24 cellular contexts compared by ENCODE assay signal in genomic region chr2:178365116-178365515, GRCh38.
DNase-seq lines count a peak whose midpoint lies in the region; ATAC-seq, FAIRE-seq and TF ChIP-seq lines count a peak whose summit lies in the region.
"Had no signal": no experiment of that assay in that cellular context is flagged by ENCODE, and none has a peak within 500 bp of the region (broad histone marks: within the 10 kb centered on the region; RNA-seq: fewer than 3 reads in every experiment).

No MANE protein-coding gene starts in this region.

- WGBS in HepG2 (ENCODE audit: low lambda C conversion rate), result 50% methylated on average over 2 of the region's 2 CpGs
- 78% methylated on average over 2 of the region's 2 CpGs for WGBS in right lobe of liver (ENCODE audit: insufficient coverage, low coverage, low lambda C conversion rate, missing lambda C conversion rate)
- no CpG with 5 or more reads among the region's 2 CpGs for WGBS in IMR-90 (ENCODE audit: extremely low coverage in 2 of 2, insufficient read length in 1 of 2), 2 experiments

- H2AFZ ChIP-seq in HepG2 (ENCODE audit: low read length) (no peak overlapping the region), IMR-90 (replicated peaks; ENCODE audit: low read length, poor library complexity) (no peak overlapping the region)

- no peak overlapping the region for H3K4me2 ChIP-seq in HepG2 (ENCODE audit: low read depth, low read length)
- no peak overlapping the region for H3K4me2 ChIP-seq in IMR-90 (ENCODE audit: low read depth, low read length)
- H3K4me2 ChIP-seq: BLaER1 had no signal

- no peak for DNase-seq in HepG2 (ENCODE audit: low spot score)
- no peak for DNase-seq in right lobe of liver
- no peak for DNase-seq in IMR-90
- no peak for DNase-seq in C1 segment of cervical spinal cord (lab: John Stamatoyannopoulos, UW)
- DNase-seq: ACHN; BE2C; Caco-2; Calu3; CD4-positive, alpha-beta T cell; CD8-positive, alpha-beta T cell; DMS 273 treated with DMSO at 0.1 percent for 48 hours; DMS153; DMS53; DMS79; DND-41; EL; GDM1 had no signal

- H3K4ac ChIP-seq in IMR-90 (ENCODE audit: low read depth, low read length), result no peak overlapping the region

- H3K9ac ChIP-seq in HepG2 (ENCODE audit: insufficient read depth, low read depth, low read length) (no peak overlapping the region), IMR-90 (ENCODE audit: low read depth, low read length) (no peak overlapping the region)
- H3K9ac ChIP-seq: BLaER1 had no signal

- H3K27ac ChIP-seq in HepG2 (ENCODE audit: extremely low read length, insufficient read depth, low read length) (no peak overlapping the region), right lobe of liver (no peak overlapping the region), IMR-90 (ENCODE audit: insufficient read depth, low read length) (no peak overlapping the region)
- H3K27ac ChIP-seq: 22Rv1, BLaER1, C4-2B had no signal

- no peak for TF ChIP-seq POLR2A in HepG2 (IDR thresholded peaks at IDR 0.05; ENCODE audit: insufficient read depth in 1 of 2, low read depth in 2 of 2, low read length in 2 of 2)
- no peak for TF ChIP-seq POLR2A in right lobe of liver (IDR thresholded peaks at IDR 0.05)
- no peak for TF ChIP-seq POLR2A in IMR-90 (IDR thresholded peaks at IDR 0.05; ENCODE audit: low read depth, low read length)

- no peak overlapping the region for H2BK5ac ChIP-seq in IMR-90 (ENCODE audit: low read depth, low read length, poor library complexity, severe bottlenecking)

- no peak overlapping the region for H4K8ac ChIP-seq in IMR-90 (ENCODE audit: low read depth in 2 of 2, low read length in 2 of 2)

- H3K27me3 ChIP-seq in HepG2 (ENCODE audit: control insufficient read depth in 1 of 2, insufficient read depth in 2 of 2, low read length in 2 of 2) (no peaks in the 10 kb centered on the region), right lobe of liver (no peaks in the 10 kb centered on the region), IMR-90 (ENCODE audit: control insufficient read depth, insufficient read depth, low read length) (no peaks in the 10 kb centered on the region)
- H3K27me3 ChIP-seq: BE2C, BLaER1 had no signal

- no peak for TF ChIP-seq CTCF in HepG2 (CRISPR knock-in tag; IDR thresholded peaks at IDR 0.05)
- TF ChIP-seq CTCF in right lobe of liver (IDR thresholded peaks at IDR 0.05), result no peak
- no peak for TF ChIP-seq CTCF in IMR-90 (conservative IDR thresholded peaks at IDR 0.05; ENCODE audit: low read depth, low read length)

- dilution Hi-C loops in IMR-90 (cut with HindIII; ENCODE audit: low sequenced_read_pairs, unreplicated experiment), result no loop called here

- H2AK9ac ChIP-seq in IMR-90 (replicated peaks; ENCODE audit: low read depth, low read length, poor library complexity), result no peak overlapping the region

- H2BK15ac ChIP-seq in IMR-90 (ENCODE audit: low read depth, low read length), result no peak overlapping the region

- CTCF ChIA-PET in HepG2 (lab: Yijun Ruan, JAX; ENCODE audit: low intra/inter-chr PET ratio, low total read pairs) (no interaction called here), IMR-90 (lab: Yijun Ruan, JAX) (no interaction called here)

- H4K20me1 ChIP-seq in HepG2 (ENCODE audit: insufficient read depth, low read length) (no peaks in the 10 kb centered on the region), IMR-90 (ENCODE audit: insufficient read depth, low read length) (no peaks in the 10 kb centered on the region)
- H4K20me1 ChIP-seq: BLaER1 had no signal

- ATAC-seq in HepG2, result no peak
- ATAC-seq in right lobe of liver, result no peak
- ATAC-seq in IMR-90 (ENCODE audit: low read depth), result no peak
- no peak for ATAC-seq in GM21723 (IDR thresholded peaks at IDR 0.05; ENCODE audit: unreplicated experiment)
- ATAC-seq: CD8-positive, alpha-beta T cell; GM12878 had no signal

- H3K9me1 ChIP-seq in IMR-90 (ENCODE audit: insufficient read depth, low read length), result no peaks in the 10 kb centered on the region

- H2BK20ac ChIP-seq in IMR-90 (ENCODE audit: low read depth, low read length), result no peak overlapping the region

- H3K4me3 ChIP-seq in HepG2 (replicated peaks in 1 of 3; ENCODE audit: insufficient read depth in 1 of 3, low read depth in 2 of 3, low read length in 3 of 3) (no peak overlapping the region), right lobe of liver (no peak overlapping the region), IMR-90 (ENCODE audit: insufficient read depth, low read depth, low read length) (no peak overlapping the region)
- H3K4me3 ChIP-seq: BLaER1, GM12878 had no signal

- no peak overlapping the region for H4K5ac ChIP-seq in IMR-90 (ENCODE audit: low read depth, low read length)

- H3K36me3 ChIP-seq in HepG2 (replicated peaks in 1 of 2; ENCODE audit: control insufficient read depth in 1 of 2, insufficient read depth in 2 of 2, low read length in 2 of 2), result no peaks in the 10 kb centered on the region
- H3K36me3 ChIP-seq in right lobe of liver, result no peaks in the 10 kb centered on the region
- no peaks in the 10 kb centered on the region for H3K36me3 ChIP-seq in IMR-90 (ENCODE audit: control insufficient read depth, insufficient read depth, low read length)
- H3K36me3 ChIP-seq: BE2C, BLaER1 had no signal

- no peak overlapping the region for H3K23ac ChIP-seq in IMR-90 (ENCODE audit: low read depth, low read length)

- H3K79me1 ChIP-seq in IMR-90 (ENCODE audit: low read depth in 1 of 2, low read length in 2 of 2), result no peaks in the 10 kb centered on the region

- H2AK5ac ChIP-seq in IMR-90 (ENCODE audit: low read depth, low read length), result no peak overlapping the region

- in situ Hi-C loops in HepG2 (cut with HindIII; ENCODE audit: extremely low pct_ligation_motif_present, low pct_unique_long_range_greater_than_20kb) (no loop called here), IMR-90 (cut with MboI; ENCODE audit: low sequenced_read_pairs) (no loop called here)

- no peaks in the 10 kb centered on the region for H3K9me3 ChIP-seq in HepG2 (ENCODE audit: low read length)
- no peaks in the 10 kb centered on the region for H3K9me3 ChIP-seq in right lobe of liver
- H3K9me3 ChIP-seq in IMR-90 (ENCODE audit: control insufficient read depth, insufficient read depth, low read length), result no peaks in the 10 kb centered on the region
- H3K9me3 ChIP-seq: BE2C, BLaER1, Caco-2 had no signal

- TF ChIP-seq EP300 in HepG2 (IDR thresholded peaks at IDR 0.05; ENCODE audit: low read depth in 2 of 2, low read length in 2 of 2), result no peak
- TF ChIP-seq EP300 in HepG2 (CRISPR knock-in tag; IDR thresholded peaks at IDR 0.05; ENCODE audit: borderline replicate concordance), result no peak

- H3K79me2 ChIP-seq in HepG2 (ENCODE audit: insufficient read depth, low read length), result no peaks in the 10 kb centered on the region

- H3K56ac ChIP-seq in IMR-90 (ENCODE audit: extremely low read depth, insufficient read depth, low read length), result no peak overlapping the region

- no peak overlapping the region for H3K18ac ChIP-seq in IMR-90 (ENCODE audit: low read depth, low read length)

- H4K91ac ChIP-seq in IMR-90 (ENCODE audit: insufficient read depth, low read depth, low read length), result no peak overlapping the region

- H3K4me1 ChIP-seq in HepG2 (ENCODE audit: insufficient read depth, low read length) (no peaks in the 10 kb centered on the region), right lobe of liver (no peaks in the 10 kb centered on the region), IMR-90 (ENCODE audit: control insufficient read depth, insufficient read depth, low read length) (no peaks in the 10 kb centered on the region)
- H3K4me1 ChIP-seq: BE2C, BLaER1, Caco-2 had no signal

- no peak for TF ChIP-seq RAD21 in HepG2 (CRISPR knock-in tag; IDR thresholded peaks at IDR 0.05)
- no peak for TF ChIP-seq RAD21 in IMR-90 (IDR thresholded peaks at IDR 0.05; ENCODE audit: low read length)

- no peak for FAIRE-seq in HepG2 (lab: Jason Lieb, UNC)
- FAIRE-seq: GM12878, GM12892, GM18507 had no signal

- no TSS peak for BruUV-seq in HepG2 (replicated peaks; lab: Mats Ljungman, UMichigan)
- BruUV-seq in IMR-90 (replicated peaks; lab: Mats Ljungman, UMichigan), result no TSS peak

- POLR2A ChIA-PET in HepG2 (lab: Yijun Ruan, JAX), result no interaction called here
- POLR2A ChIA-PET in IMR-90 (lab: Charles Lee; ENCODE audit: unreplicated experiment), result no interaction called here

- no peak overlapping the region for H2BK120ac ChIP-seq in IMR-90 (ENCODE audit: low read depth, low read length)

- intact Hi-C loops in HepG2 (cut with micrococcal nuclease; ENCODE audit: unreplicated experiment), result no loop called here
- intact Hi-C loops in right lobe of liver (cut with DNase I), result no loop called here
- intact Hi-C loops in IMR-90 (cut with micrococcal nuclease), result no loop called here

- no peak overlapping the region for H3K14ac ChIP-seq in IMR-90 (replicated peaks; ENCODE audit: low read depth, low read length)

TF ChIP-seq in HepG2, 621 proteins besides CTCF, POLR2A, EP300 and RAD21 (continues in another document):
- TF ChIP-seq TEAD3 (CRISPR knock-in tag; optimal IDR thresholded peaks at IDR 0.05; ENCODE audit: borderline replicate concordance) (no peak), TFAP4 (IDR thresholded peaks at IDR 0.05; ENCODE audit: borderline replicate concordance, low read depth) (no peak)

TF ChIP-seq in IMR-90, 13 proteins besides CTCF, POLR2A, EP300 and RAD21:
- TF ChIP-seq MAFK (IDR thresholded peaks at IDR 0.05; ENCODE audit: low read depth, low read length) (peak; percentile 76), ELK1 (IDR thresholded peaks at IDR 0.05; ENCODE audit: borderline replicate concordance, low read depth, low read length) (no peak)
